In the genomic region with DNA sequence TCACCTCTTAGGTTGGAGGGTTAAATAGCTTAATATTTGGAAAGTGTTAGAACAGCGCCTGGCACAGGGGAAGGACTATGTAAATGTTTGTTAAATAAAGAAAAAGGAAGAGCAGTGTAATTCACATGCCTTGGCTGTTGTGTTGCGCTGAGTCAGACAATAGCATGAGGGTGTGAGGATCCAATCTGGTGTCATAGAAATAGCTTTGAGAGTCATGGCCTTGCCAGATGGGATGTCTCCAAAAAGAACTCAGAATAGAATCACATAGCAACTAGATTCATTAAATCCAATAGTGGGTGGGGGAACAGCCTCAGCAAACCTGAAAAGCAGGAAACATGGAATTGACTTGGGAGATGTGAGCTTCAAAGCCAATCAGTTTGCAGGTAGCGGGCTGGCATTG, we compare ENCODE assay signal across 11 cellular contexts. TPM values are rescaled to one million over a fixed set of nuclear protein-coding genes. Genes with fewer than 3 reads are reported as not detected.
DNase-seq lines count a peak whose midpoint lies in the region; ATAC-seq and TF ChIP-seq lines count a peak whose summit lies in the region.
"Had no signal": no experiment of that assay in that cellular context is flagged by ENCODE, and none has a peak within 500 bp of the region (broad histone marks: within the 10 kb centered on the region; RNA-seq: fewer than 3 reads in every experiment).

No MANE protein-coding gene starts in this region.

- TF ChIP-seq POLR2A in esophagus muscularis mucosa (IDR thresholded peaks at IDR 0.05; ENCODE audit: low read depth), result no peak

- H3K4me3 Mint-ChIP-seq in stimulated activated effector memory CD8-positive, alpha-beta T cell treated with anti-CD3 and anti-CD28 coated beads, Interleukin-12 subunit alpha, Interleukin-12 subunit beta, amount 100 ng/mL, for 72 hours, result no peak overlapping the region
- H3K4me3 Mint-ChIP-seq in activated CD8-positive, alpha-beta T cell treated with anti-CD3 and anti-CD28 coated beads for 36 hours, result no peak overlapping the region

- intact Hi-C loops in Right ventricle myocardium inferior (cut with DNase I), result loop anchor here (1.0 to 10.0 kb wide), 3 partner anchors 104 to 302 kb away; a partner anchor contains a TSS
- intact Hi-C loops in cardiac septum (cut with DNase I), result no loop called here
- intact Hi-C loops in esophagus muscularis mucosa (cut with DNase I), result loop anchor here (10.0 kb wide), 2 partner anchors 178 to 302 kb away; no protein-coding TSS in a partner anchor
- intact Hi-C loops in upper lobe of right lung (cut with DNase I), result no loop called here
- intact Hi-C loops in activated CD8-positive, alpha-beta T cell treated with anti-CD3 and anti-CD28 coated beads for 36 hours (cut with micrococcal nuclease), result loop anchor here (10.0 kb wide), 1 partner anchor 102 kb away; a partner anchor contains a TSS

- no peak for TF ChIP-seq EP300 in esophagus muscularis mucosa (IDR thresholded peaks at IDR 0.05)

- no peaks in the 10 kb centered on the region for H3K9me3 ChIP-seq in esophagus muscularis mucosa
- no peaks in the 10 kb centered on the region for H3K9me3 ChIP-seq in upper lobe of right lung

- peak overlapping the region; percentile 74 to 82 (median 76) for H3K27ac ChIP-seq in esophagus muscularis mucosa (replicated peaks in 1 of 4)
- peak overlapping the region; percentile 14 for H3K27ac ChIP-seq in upper lobe of right lung
- H3K27ac ChIP-seq: hepatocyte had no signal

- ATAC-seq in Right ventricle myocardium inferior (peak; percentile 53), upper lobe of right lung (no peak)
- no peak for ATAC-seq in stimulated activated effector memory CD8-positive, alpha-beta T cell treated with anti-CD3 and anti-CD28 coated beads, Interleukin-12 subunit alpha, Interleukin-12 subunit beta, amount 100 ng/mL, for 72 hours
- ATAC-seq in activated CD8-positive, alpha-beta T cell treated with anti-CD3 and anti-CD28 coated beads for 36 hours, result no peak
- ATAC-seq: activated naive CD4-positive, alpha-beta T cell treated with anti-CD3 and anti-CD28 coated beads, Interleukin-2, amount 50 U/mL, for 72 hours had no signal

- H3K4me3 ChIP-seq in esophagus muscularis mucosa, result no peak overlapping the region
- H3K4me3 ChIP-seq in upper lobe of right lung, result no peak overlapping the region
- H3K4me3 ChIP-seq: hepatocyte had no signal

- peaks cover 18% of the 10 kb centered on the region for H3K4me1 Mint-ChIP-seq in stimulated activated effector memory CD8-positive, alpha-beta T cell treated with anti-CD3 and anti-CD28 coated beads, Interleukin-12 subunit alpha, Interleukin-12 subunit beta, amount 100 ng/mL, for 72 hours
- peaks cover 9% of the 10 kb centered on the region for H3K4me1 Mint-ChIP-seq in activated CD8-positive, alpha-beta T cell treated with anti-CD3 and anti-CD28 coated beads for 36 hours (ENCODE audit: low read depth)

- H3K27ac Mint-ChIP-seq in stimulated activated effector memory CD8-positive, alpha-beta T cell treated with anti-CD3 and anti-CD28 coated beads, Interleukin-12 subunit alpha, Interleukin-12 subunit beta, amount 100 ng/mL, for 72 hours, result no peak overlapping the region
- H3K27ac Mint-ChIP-seq in activated CD8-positive, alpha-beta T cell treated with anti-CD3 and anti-CD28 coated beads for 36 hours, result no peak overlapping the region
- H3K27ac Mint-ChIP-seq: activated naive CD4-positive, alpha-beta T cell treated with anti-CD3 and anti-CD28 coated beads, Interleukin-2, amount 50 U/mL, for 72 hours had no signal

- POLR2A ChIA-PET in activated CD8-positive, alpha-beta T cell treated with anti-CD3 and anti-CD28 coated beads for 36 hours (lab: Charles Lee), result interaction anchor here (0.9 kb wide), 1 partner anchor 38 kb away, joined by 3 read pairs; a partner anchor contains a TSS

- H3K36me3 Mint-ChIP-seq in stimulated activated effector memory CD8-positive, alpha-beta T cell treated with anti-CD3 and anti-CD28 coated beads, Interleukin-12 subunit alpha, Interleukin-12 subunit beta, amount 100 ng/mL, for 72 hours, result peaks cover 14% of the 10 kb centered on the region
- H3K36me3 Mint-ChIP-seq in activated CD8-positive, alpha-beta T cell treated with anti-CD3 and anti-CD28 coated beads for 36 hours (ENCODE audit: low read depth), result peaks cover 4% of the 10 kb centered on the region

- H3K27me3 ChIP-seq in esophagus muscularis mucosa (no peaks in the 10 kb centered on the region), upper lobe of right lung (no peaks in the 10 kb centered on the region)
- H3K27me3 ChIP-seq: hepatocyte had no signal

- WGBS in esophagus muscularis mucosa, result 65% methylated on average over 3 of the region's 3 CpGs

- no peak for DNase-seq in Right ventricle myocardium inferior (ENCODE audit: missing footprints)
- DNase-seq in cardiac septum (ENCODE audit: low spot score), result no peak
- DNase-seq in esophagus muscularis mucosa (ENCODE audit: extremely low spot score), result no peak
- DNase-seq in mucosa of gallbladder (ENCODE audit: low spot score), result peak; percentile 30
- no peak for DNase-seq in upper lobe of right lung
- no peak for DNase-seq in NCI-H2107 treated with DMSO at 0.1 percent for 48 hours (lab: John Stamatoyannopoulos, UW; ENCODE audit: unreplicated experiment)
- DNase-seq in stimulated activated effector memory CD8-positive, alpha-beta T cell treated with anti-CD3 and anti-CD28 coated beads, Interleukin-12 subunit alpha, Interleukin-12 subunit beta, amount 100 ng/mL, for 72 hours (ENCODE audit: low spot score in 2 of 2), result no peak
- no peak for DNase-seq in activated CD8-positive, alpha-beta T cell treated with anti-CD3 and anti-CD28 coated beads for 36 hours
- DNase-seq: NCI-H1105 had no signal

- no peaks in the 10 kb centered on the region for H3K36me3 ChIP-seq in esophagus muscularis mucosa
- H3K36me3 ChIP-seq in upper lobe of right lung, result no peaks in the 10 kb centered on the region

- H3K27me3 Mint-ChIP-seq in activated CD8-positive, alpha-beta T cell treated with anti-CD3 and anti-CD28 coated beads for 36 hours, result peaks cover 6% of the 10 kb centered on the region

- H3K4me1 ChIP-seq in esophagus muscularis mucosa (peaks cover 24 to 37% (median 34%) of the 10 kb centered on the region in 4 donors), upper lobe of right lung (peaks cover 12% of the 10 kb centered on the region)

- no peaks in the 10 kb centered on the region for H3K9me3 Mint-ChIP-seq in stimulated activated effector memory CD8-positive, alpha-beta T cell treated with anti-CD3 and anti-CD28 coated beads, Interleukin-12 subunit alpha, Interleukin-12 subunit beta, amount 100 ng/mL, for 72 hours
- H3K9me3 Mint-ChIP-seq in activated CD8-positive, alpha-beta T cell treated with anti-CD3 and anti-CD28 coated beads for 36 hours, result no peaks in the 10 kb centered on the region
- H3K9me3 Mint-ChIP-seq: activated naive CD4-positive, alpha-beta T cell treated with anti-CD3 and anti-CD28 coated beads, Interleukin-2, amount 50 U/mL, for 72 hours had no signal

- CTCF ChIA-PET in activated CD8-positive, alpha-beta T cell treated with anti-CD3 and anti-CD28 coated beads for 36 hours (lab: Charles Lee), result interaction anchor here (0.8 to 1.6 kb wide), 5 partner anchors 16 to 303 kb away, joined by 3 to 5 read pairs (median 5); no protein-coding TSS in a partner anchor

- TF ChIP-seq CTCF in esophagus muscularis mucosa (IDR thresholded peaks at IDR 0.05) (no peak), upper lobe of right lung (IDR thresholded peaks at IDR 0.05) (no peak)
- no peak for TF ChIP-seq CTCF in activated CD8-positive, alpha-beta T cell treated with anti-CD3 and anti-CD28 coated beads for 36 hours (IDR thresholded peaks at IDR 0.05)

RNA-seq across cellular contexts. Expression of a gene that starts 3.9 kb away (rescaled TPM):
- total RNA-seq in Right ventricle myocardium inferior (16.5 TPM), cardiac septum (24.1 TPM), esophagus muscularis mucosa (10 to 100 TPM; 31.6 to 45.7 (median 39.0) TPM), mucosa of gallbladder (19.2 TPM), upper lobe of right lung (27.6 TPM)
- 10 to 100 TPM; 11.3 to 11.8 TPM for total RNA-seq in activated CD8-positive, alpha-beta T cell treated with anti-CD3 and anti-CD28 coated beads for 36 hours

RNA-seq across cellular contexts. Expression of a gene that starts 37.7 kb away (rescaled TPM):
- total RNA-seq in Right ventricle myocardium inferior (140 TPM), cardiac septum (77.7 TPM), esophagus muscularis mucosa (10 to 100 TPM; 17.6 to 32.3 (median 23.6) TPM), mucosa of gallbladder (48.8 TPM), upper lobe of right lung (60.2 TPM)
- 10 to 100 TPM; 73.9 to 78.2 TPM for total RNA-seq in activated CD8-positive, alpha-beta T cell treated with anti-CD3 and anti-CD28 coated beads for 36 hours

Comparison
In these comparisons a context has a peak if more than half of its experiments do, and no peak if none do; other contexts are left out.
1. intact Hi-C loops: an anchor here in Right ventricle myocardium inferior (1.0 to 10.0 kb wide), esophagus muscularis mucosa (10.0 kb wide) and activated CD8-positive, alpha-beta T cell treated with anti-CD3 and anti-CD28 coated beads for 36 hours (10.0 kb wide); none called in cardiac septum and upper lobe of right lung.